1 cellular context compared by ENCODE assay signal in the genomic region with DNA sequence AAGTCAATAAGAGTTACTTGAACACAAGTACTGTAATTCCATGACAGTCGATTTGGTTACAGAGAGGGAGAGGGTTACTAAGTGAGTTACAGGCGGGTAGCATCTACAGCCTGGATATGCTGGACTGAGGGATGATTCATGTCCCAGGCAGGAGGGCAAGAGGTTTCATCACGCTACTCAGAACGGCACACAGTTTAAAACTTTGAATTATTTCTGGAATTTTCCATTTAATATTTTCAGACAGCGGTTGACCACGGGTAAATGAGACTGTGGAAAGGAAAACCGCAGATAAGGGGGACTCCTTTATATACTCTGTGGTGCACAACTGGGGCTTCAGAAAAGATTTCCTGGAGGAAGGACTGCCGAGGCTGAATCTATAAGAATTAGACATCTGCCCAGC.
TF ChIP-seq lines count a peak whose summit lies in the region.

No MANE protein-coding gene starts in this region.

TF ChIP-seq in SK-N-SH, 30 proteins besides CTCF, POLR2A, EP300 and RAD21 (continued from another document):
- TF ChIP-seq NFIC (IDR thresholded peaks at IDR 0.05; ENCODE audit: borderline replicate concordance), result no peak
- TF ChIP-seq, protein P1, sequence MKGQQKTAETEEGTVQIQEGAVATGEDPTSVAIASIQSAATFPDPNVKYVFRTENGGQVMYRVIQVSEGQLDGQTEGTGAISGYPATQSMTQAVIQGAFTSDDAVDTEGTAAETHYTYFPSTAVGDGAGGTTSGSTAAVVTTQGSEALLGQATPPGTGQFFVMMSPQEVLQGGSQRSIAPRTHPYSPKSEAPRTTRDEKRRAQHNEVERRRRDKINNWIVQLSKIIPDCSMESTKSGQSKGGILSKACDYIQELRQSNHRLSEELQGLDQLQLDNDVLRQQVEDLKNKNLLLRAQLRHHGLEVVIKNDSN (IDR thresholded peaks at IDR 0.05; ENCODE audit: borderline replicate concordance, low read depth), result no peak
- TF ChIP-seq, protein P2, sequence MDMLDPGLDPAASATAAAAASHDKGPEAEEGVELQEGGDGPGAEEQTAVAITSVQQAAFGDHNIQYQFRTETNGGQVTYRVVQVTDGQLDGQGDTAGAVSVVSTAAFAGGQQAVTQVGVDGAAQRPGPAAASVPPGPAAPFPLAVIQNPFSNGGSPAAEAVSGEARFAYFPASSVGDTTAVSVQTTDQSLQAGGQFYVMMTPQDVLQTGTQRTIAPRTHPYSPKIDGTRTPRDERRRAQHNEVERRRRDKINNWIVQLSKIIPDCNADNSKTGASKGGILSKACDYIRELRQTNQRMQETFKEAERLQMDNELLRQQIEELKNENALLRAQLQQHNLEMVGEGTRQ (IDR thresholded peaks at IDR 0.05; ENCODE audit: borderline replicate concordance, low read depth, low read length), result no peak
- TF ChIP-seq MXI1 (IDR thresholded peaks at IDR 0.05; ENCODE audit: low read depth, low read length), result no peak
- peak; percentile 78 for TF ChIP-seq JUND (IDR thresholded peaks at IDR 0.05)
- TF ChIP-seq, protein P3, sequence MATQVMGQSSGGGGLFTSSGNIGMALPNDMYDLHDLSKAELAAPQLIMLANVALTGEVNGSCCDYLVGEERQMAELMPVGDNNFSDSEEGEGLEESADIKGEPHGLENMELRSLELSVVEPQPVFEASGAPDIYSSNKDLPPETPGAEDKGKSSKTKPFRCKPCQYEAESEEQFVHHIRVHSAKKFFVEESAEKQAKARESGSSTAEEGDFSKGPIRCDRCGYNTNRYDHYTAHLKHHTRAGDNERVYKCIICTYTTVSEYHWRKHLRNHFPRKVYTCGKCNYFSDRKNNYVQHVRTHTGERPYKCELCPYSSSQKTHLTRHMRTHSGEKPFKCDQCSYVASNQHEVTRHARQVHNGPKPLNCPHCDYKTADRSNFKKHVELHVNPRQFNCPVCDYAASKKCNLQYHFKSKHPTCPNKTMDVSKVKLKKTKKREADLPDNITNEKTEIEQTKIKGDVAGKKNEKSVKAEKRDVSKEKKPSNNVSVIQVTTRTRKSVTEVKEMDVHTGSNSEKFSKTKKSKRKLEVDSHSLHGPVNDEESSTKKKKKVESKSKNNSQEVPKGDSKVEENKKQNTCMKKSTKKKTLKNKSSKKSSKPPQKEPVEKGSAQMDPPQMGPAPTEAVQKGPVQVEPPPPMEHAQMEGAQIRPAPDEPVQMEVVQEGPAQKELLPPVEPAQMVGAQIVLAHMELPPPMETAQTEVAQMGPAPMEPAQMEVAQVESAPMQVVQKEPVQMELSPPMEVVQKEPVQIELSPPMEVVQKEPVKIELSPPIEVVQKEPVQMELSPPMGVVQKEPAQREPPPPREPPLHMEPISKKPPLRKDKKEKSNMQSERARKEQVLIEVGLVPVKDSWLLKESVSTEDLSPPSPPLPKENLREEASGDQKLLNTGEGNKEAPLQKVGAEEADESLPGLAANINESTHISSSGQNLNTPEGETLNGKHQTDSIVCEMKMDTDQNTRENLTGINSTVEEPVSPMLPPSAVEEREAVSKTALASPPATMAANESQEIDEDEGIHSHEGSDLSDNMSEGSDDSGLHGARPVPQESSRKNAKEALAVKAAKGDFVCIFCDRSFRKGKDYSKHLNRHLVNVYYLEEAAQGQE (IDR thresholded peaks at IDR 0.05; ENCODE audit: low read depth, low read length), result no peak
- TF ChIP-seq RXRA (IDR thresholded peaks at IDR 0.05; ENCODE audit: borderline replicate concordance, low read depth), result peak; percentile 17; the same call in 1 of the 2 replicates
- TF ChIP-seq GATA2 (CRISPR knock-in tag; IDR thresholded peaks at IDR 0.05), result no peak
- peak; percentile 43; the same call in 1 of the 2 replicates for TF ChIP-seq TCF12 (IDR thresholded peaks at IDR 0.05)
- no peak for TF ChIP-seq EZH2phosphoT487 (IDR thresholded peaks at IDR 0.05; ENCODE audit: borderline replicate concordance, low read depth)
TF ChIP-seq in SK-N-SH: peak in this region for 8.
